ENCODE assay signal across 8 cellular contexts in genomic region chr12:57897296-57897974, GRCh38. TPM values are rescaled to one million over a fixed set of nuclear protein-coding genes. Genes with fewer than 3 reads are reported as not detected.
A peak's percentile ranks its signal among the peaks of the same experiment; 100 is the strongest.
DNase-seq lines count a peak whose midpoint lies in the region; ATAC-seq and TF ChIP-seq lines count a peak whose summit lies in the region.

No MANE protein-coding gene starts in this region.

- H3K27me3 Mint-ChIP-seq in activated T-cell treated with anti-CD3 and anti-CD28 coated beads, Interleukin-2, amount 50 U/mL, for 72 hours (ENCODE audit: low read depth), result peaks cover 26% of the 10 kb centered on the region
- no peaks in the 10 kb centered on the region for H3K27me3 Mint-ChIP-seq in activated naive CD8-positive, alpha-beta T cell treated with anti-CD3 and anti-CD28 coated beads, Interleukin-2, amount 50 U/mL, for 24 hours

- TF ChIP-seq CTCF in lung (IDR thresholded peaks at IDR 0.05; ENCODE audit: control extremely low read depth, extremely low read depth), result no peak
- TF ChIP-seq CTCF in tibial nerve (IDR thresholded peaks at IDR 0.05), result no peak

- H3K9me3 ChIP-seq in lung (ENCODE audit: control insufficient read depth in 2 of 2, insufficient read depth in 1 of 2, low read length in 1 of 2) (no peaks in the 10 kb centered on the region), tibial nerve (no peaks in the 10 kb centered on the region)

- H3K4me3 ChIP-seq in lung (no peak overlapping the region), tibial nerve (peak overlapping the region; percentile 52 to 64 (median 60))

- H3K4me1 ChIP-seq in lung (ENCODE audit: control insufficient read depth in 2 of 2, insufficient read depth in 2 of 2, low read length in 2 of 2) (peaks cover 19 to 36% of the 10 kb centered on the region in 2 donors), tibial nerve (peaks cover 7 to 69% (median 63%) of the 10 kb centered on the region in 4 donors)

- DNase-seq in activated T-cell treated with anti-CD3 and anti-CD28 coated beads, Interleukin-2, amount 50 U/mL, for 72 hours, result no peak
- no peak for DNase-seq in activated T-cell treated with anti-CD3 and anti-CD28 coated beads, Interleukin-2, amount 50 U/mL, for 48 hours
- no peak for DNase-seq in activated naive CD8-positive, alpha-beta T cell treated with anti-CD3 and anti-CD28 coated beads, Interleukin-2, amount 50 U/mL, for 24 hours
- no peak for DNase-seq in lung (ENCODE audit: low spot score)
- DNase-seq in tibial nerve (ENCODE audit: low spot score in 2 of 2), result no peak
- no peak for DNase-seq in midbrain (lab: John Stamatoyannopoulos, UW)

- H3K27ac ChIP-seq in lung (ENCODE audit: low read depth in 1 of 2, low read length in 1 of 2) (peak overlapping the region; percentile 43 to 99), tibial nerve (peak overlapping the region; percentile 93 to 99 (median 94))

- H3K4me1 Mint-ChIP-seq in activated T-cell treated with anti-CD3 and anti-CD28 coated beads, Interleukin-2, amount 50 U/mL, for 72 hours (ENCODE audit: low read depth), result peaks cover 68% of the 10 kb centered on the region
- H3K4me1 Mint-ChIP-seq in activated naive CD8-positive, alpha-beta T cell treated with anti-CD3 and anti-CD28 coated beads, Interleukin-2, amount 50 U/mL, for 24 hours, result peaks cover 69% of the 10 kb centered on the region

- H3K27me3 ChIP-seq in lung (ENCODE audit: control insufficient read depth, insufficient read depth) (no peaks in the 10 kb centered on the region), tibial nerve (no peaks in the 10 kb centered on the region)

- H3K4me3 Mint-ChIP-seq in activated T-cell treated with anti-CD3 and anti-CD28 coated beads, Interleukin-2, amount 50 U/mL, for 72 hours, result peak overlapping the region; percentile 83 to 88
- H3K4me3 Mint-ChIP-seq in activated naive CD8-positive, alpha-beta T cell treated with anti-CD3 and anti-CD28 coated beads, Interleukin-2, amount 50 U/mL, for 24 hours, result peak overlapping the region; percentile 65

- WGBS in lung, 2 donors, result 59 to 74% methylated on average over 10 of the region's 10 CpGs
- WGBS in tibial nerve, 2 donors, result 48 to 55% methylated on average over 10 of the region's 10 CpGs

- ATAC-seq in activated T-cell treated with anti-CD3 and anti-CD28 coated beads, Interleukin-2, amount 50 U/mL, for 72 hours (replicated peaks in 1 of 2), result no peak
- ATAC-seq in activated naive CD8-positive, alpha-beta T cell treated with anti-CD3 and anti-CD28 coated beads, Interleukin-2, amount 50 U/mL, for 24 hours, result no peak
- ATAC-seq in lung (ENCODE audit: insufficient read depth, low FRiP score) (no peak), HG02938 (IDR thresholded peaks at IDR 0.05; ENCODE audit: unreplicated experiment) (no peak), GM19455 (IDR thresholded peaks at IDR 0.05; ENCODE audit: unreplicated experiment) (no peak)

- H3K36me3 Mint-ChIP-seq in activated T-cell treated with anti-CD3 and anti-CD28 coated beads, Interleukin-2, amount 50 U/mL, for 72 hours (ENCODE audit: insufficient read depth in 2 of 2), result no peaks in the 10 kb centered on the region
- H3K36me3 Mint-ChIP-seq in activated naive CD8-positive, alpha-beta T cell treated with anti-CD3 and anti-CD28 coated beads, Interleukin-2, amount 50 U/mL, for 24 hours (ENCODE audit: low read depth), result no peaks in the 10 kb centered on the region

- TF ChIP-seq POLR2A in tibial nerve (IDR thresholded peaks at IDR 0.05), result no peak

- no peaks in the 10 kb centered on the region for H3K9me3 Mint-ChIP-seq in activated T-cell treated with anti-CD3 and anti-CD28 coated beads, Interleukin-2, amount 50 U/mL, for 72 hours
- no peaks in the 10 kb centered on the region for H3K9me3 Mint-ChIP-seq in activated naive CD8-positive, alpha-beta T cell treated with anti-CD3 and anti-CD28 coated beads, Interleukin-2, amount 50 U/mL, for 24 hours

- peak overlapping the region; percentile 56 for H3K27ac Mint-ChIP-seq in activated T-cell treated with anti-CD3 and anti-CD28 coated beads, Interleukin-2, amount 50 U/mL, for 72 hours
- peak overlapping the region; percentile 74 for H3K27ac Mint-ChIP-seq in activated naive CD8-positive, alpha-beta T cell treated with anti-CD3 and anti-CD28 coated beads, Interleukin-2, amount 50 U/mL, for 24 hours

- TF ChIP-seq EP300 in tibial nerve (IDR thresholded peaks at IDR 0.05), result no peak

- no peaks in the 10 kb centered on the region for H3K36me3 ChIP-seq in lung (ENCODE audit: control insufficient read depth in 2 of 2, insufficient read depth in 2 of 2, low read length in 2 of 2)
- H3K36me3 ChIP-seq in tibial nerve, result no peaks in the 10 kb centered on the region

RNA-seq across cellular contexts. Expression of gene ATP23, which starts 43.9 kb away (rescaled TPM):
- 10 to 100 TPM; 23.5 to 26.3 TPM for total RNA-seq in activated T-cell treated with anti-CD3 and anti-CD28 coated beads, Interleukin-2, amount 50 U/mL, for 72 hours
- 1 to 10 TPM; 3.6 to 5.7 TPM for total RNA-seq in lung
- 1 to 10 TPM; 6.1 to 6.9 TPM for polyA plus RNA-seq in lung
- total RNA-seq in tibial nerve, result 10 to 100 TPM in 2 of 4 donors, 1 to 10 TPM in 2; 2.2 to 20.7 (median 8.0) TPM

RNA-seq across cellular contexts. Expression of gene CTDSP2, which starts 50.9 kb away (rescaled TPM):
- 100 to 1,000 TPM; 108 to 109 TPM for total RNA-seq in activated T-cell treated with anti-CD3 and anti-CD28 coated beads, Interleukin-2, amount 50 U/mL, for 72 hours
- total RNA-seq in lung (100 to 1,000 TPM; 162 to 179 TPM), tibial nerve (100 to 1,000 TPM; 117 to 141 (median 123) TPM)
- polyA plus RNA-seq in lung, result 100 to 1,000 TPM in 1 of 2 donors, 10 to 100 TPM in 1; 46.8 to 104 TPM
